In the genomic region with DNA sequence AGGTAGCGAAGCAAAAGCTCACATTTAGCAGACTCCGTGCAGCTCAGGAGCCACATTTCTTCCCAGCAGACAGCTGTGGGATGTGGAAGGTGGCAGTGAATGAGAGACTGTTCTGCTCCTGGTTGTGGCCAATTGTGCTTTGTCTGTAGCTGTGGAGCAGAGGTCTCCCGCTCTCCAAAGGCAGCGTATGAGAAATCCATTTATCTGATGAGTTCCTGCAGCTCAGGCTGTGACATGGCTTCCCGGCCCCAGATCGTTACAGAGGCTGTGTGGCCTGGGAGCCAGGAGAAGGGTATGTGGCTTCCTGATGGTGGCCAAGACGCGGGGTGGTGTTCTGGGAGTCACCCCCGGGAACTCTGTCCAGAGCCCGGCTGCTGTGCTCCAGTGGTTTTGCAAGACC, we compare ENCODE assay signal across 20 cellular contexts.
"Had no signal": no experiment of that assay in that cellular context is flagged by ENCODE, and none has a peak within 500 bp of the region (broad histone marks: within the 10 kb centered on the region; RNA-seq: fewer than 3 reads in every experiment).

No MANE protein-coding gene starts in this region.

- H3K4me3 Mint-ChIP-seq: effector memory CD8-positive, alpha-beta T cell; mesothelial cell of epicardium; naive B cell; nephron; stimulated activated memory B cell treated with anti-CD40 and anti-IgM and Interleukin-4, amounts not matched to agents 10 μg/mL and 1 μg/mL and 100 μg/mL, for 72 hours; stimulated activated naive CD8-positive, alpha-beta T cell treated with anti-CD3 and anti-CD28 coated beads, Interleukin-15, Interleukin-2, amounts not matched to agents 100 ng/mL and 50 ng/mL, for 24 hours had no signal

- FAIRE-seq: frontal cortex, kidney had no signal

- H3K9me3 ChIP-seq: left lung, mucosa of descending colon, ovary, suprapubic skin, transverse colon, vagina had no signal

- H3K9me3 Mint-ChIP-seq: effector memory CD8-positive, alpha-beta T cell; naive B cell; stimulated activated memory B cell treated with anti-CD40 and anti-IgM and Interleukin-4, amounts not matched to agents 10 μg/mL and 1 μg/mL and 100 μg/mL, for 72 hours; stimulated activated naive CD8-positive, alpha-beta T cell treated with anti-CD3 and anti-CD28 coated beads, Interleukin-15, Interleukin-2, amounts not matched to agents 100 ng/mL and 50 ng/mL, for 24 hours had no signal

- H3K27me3 ChIP-seq: left lung, ovary, suprapubic skin, transverse colon, vagina had no signal

- H3K4me3 ChIP-seq: left lung, mucosa of descending colon, ovary, suprapubic skin, transverse colon, vagina had no signal

- H3K4me1 Mint-ChIP-seq: stimulated activated memory B cell treated with anti-CD40 and anti-IgM and Interleukin-4, amounts not matched to agents 10 μg/mL and 1 μg/mL and 100 μg/mL, for 72 hours had no signal

- H3K27ac ChIP-seq: left lung, ovary, suprapubic skin, transverse colon, vagina had no signal

- ATAC-seq: effector memory CD8-positive, alpha-beta T cell; left lung; mucosa of descending colon; sciatic nerve; stimulated activated memory B cell treated with anti-CD40 and anti-IgM and Interleukin-4, amounts not matched to agents 10 μg/mL and 1 μg/mL and 100 μg/mL, for 72 hours had no signal

- H3K4me1 ChIP-seq: left lung, suprapubic skin, vagina had no signal

- H3K36me3 ChIP-seq: left lung, ovary, suprapubic skin, transverse colon, vagina had no signal

- DNase-seq: caudate nucleus; cerebellar nuclear complex; cortex of kidney; effector memory CD8-positive, alpha-beta T cell; kidney; left lung; mesenchymal stem cell; mucosa of descending colon; naive B cell; ovary; stimulated activated CD4-positive, alpha-beta T cell treated with anti-CD3 and anti-CD28 coated beads, Interleukin-4, amount 100 ng/mL, for 4 hours; transverse colon had no signal

- H3K27ac Mint-ChIP-seq: effector memory CD8-positive, alpha-beta T cell; mesothelial cell of epicardium; naive B cell; stimulated activated memory B cell treated with anti-CD40 and anti-IgM and Interleukin-4, amounts not matched to agents 10 μg/mL and 1 μg/mL and 100 μg/mL, for 72 hours; stimulated activated naive CD8-positive, alpha-beta T cell treated with anti-CD3 and anti-CD28 coated beads, Interleukin-15, Interleukin-2, amounts not matched to agents 100 ng/mL and 50 ng/mL, for 24 hours had no signal

- H3K36me3 Mint-ChIP-seq: mesothelial cell of epicardium; naive B cell; stimulated activated memory B cell treated with anti-CD40 and anti-IgM and Interleukin-4, amounts not matched to agents 10 μg/mL and 1 μg/mL and 100 μg/mL, for 72 hours had no signal
